Comparison of ENCODE assay signal across 12 cellular contexts in genomic region chr6:7672066-7673062, GRCh38. TPM values are rescaled to one million over a fixed set of nuclear protein-coding genes. Genes with fewer than 3 reads are reported as not detected.
DNase-seq lines count a peak whose midpoint lies in the region; ATAC-seq, FAIRE-seq and TF ChIP-seq lines count a peak whose summit lies in the region.
"Had no signal": no experiment of that assay in that cellular context is flagged by ENCODE, and none has a peak within 500 bp of the region (broad histone marks: within the 10 kb centered on the region; RNA-seq: fewer than 3 reads in every experiment).

No MANE protein-coding gene starts in this region.

- no peaks in the 10 kb centered on the region for H3K27me3 ChIP-seq in GM23248 (replicated peaks; ENCODE audit: insufficient read depth)
- no peaks in the 10 kb centered on the region for H3K27me3 ChIP-seq in astrocyte (ENCODE audit: insufficient read depth, low read length)
- H3K27me3 ChIP-seq in rectal smooth muscle tissue (ENCODE audit: control insufficient read depth, insufficient read depth, low read length) = no peaks in the 10 kb centered on the region
- H3K27me3 ChIP-seq: BLaER1 had no signal

- 1 to 2% methylated on average over 20 of the region's 20 CpGs for WGBS in GM23248 (ENCODE audit: low coverage in 1 of 2, low lambda C conversion rate in 2 of 2, missing lambda C conversion rate in 2 of 2), 2 experiments

- peak overlapping the region; percentile 91 for H3K9ac ChIP-seq in GM23248
- no peak overlapping the region for H3K9ac ChIP-seq in astrocyte (ENCODE audit: low read length)
- no peak overlapping the region for H3K9ac ChIP-seq in rectal smooth muscle tissue (ENCODE audit: low read length)
- H3K9ac ChIP-seq: BLaER1 had no signal

- H3K27ac Mint-ChIP-seq in astrocyte (ENCODE audit: unreplicated experiment) = peak overlapping the region; percentile 41
- H3K27ac Mint-ChIP-seq in glutamatergic neuron (ENCODE audit: unreplicated experiment) = no peak overlapping the region

- H3K27ac ChIP-seq in GM23248 (peak overlapping the region; percentile 96), astrocyte (ENCODE audit: low read depth, low read length) (no peak overlapping the region), rectal smooth muscle tissue (ENCODE audit: low read depth, low read length) (peak overlapping the region; percentile 10)
- H3K27ac ChIP-seq: BLaER1 had no signal

- H3K4me1 Mint-ChIP-seq in astrocyte (ENCODE audit: low read depth, unreplicated experiment) = peaks cover 10% of the 10 kb centered on the region
- H3K4me1 Mint-ChIP-seq in glutamatergic neuron (ENCODE audit: low read depth, unreplicated experiment) = peaks cover 3% of the 10 kb centered on the region

- H4K20me1 ChIP-seq in GM23248 (ENCODE audit: insufficient read depth) = no peaks in the 10 kb centered on the region
- no peaks in the 10 kb centered on the region for H4K20me1 ChIP-seq in astrocyte (ENCODE audit: insufficient read depth, low read length)
- H4K20me1 ChIP-seq: BLaER1 had no signal

- H3K27me3 Mint-ChIP-seq in astrocyte (ENCODE audit: low read depth, unreplicated experiment) (peaks cover 11% of the 10 kb centered on the region), glutamatergic neuron (ENCODE audit: unreplicated experiment) (peaks cover 2% of the 10 kb centered on the region)

- no peaks in the 10 kb centered on the region for H3K9me3 Mint-ChIP-seq in astrocyte (ENCODE audit: unreplicated experiment)
- no peaks in the 10 kb centered on the region for H3K9me3 Mint-ChIP-seq in glutamatergic neuron (ENCODE audit: unreplicated experiment)

- H3K4me1 ChIP-seq in GM23248 (ENCODE audit: insufficient read depth) (peaks cover 32% of the 10 kb centered on the region), astrocyte (ENCODE audit: insufficient read depth, low read length) (peaks cover 11% of the 10 kb centered on the region), rectal smooth muscle tissue (ENCODE audit: control insufficient read depth, insufficient read depth, low read length) (no peaks in the 10 kb centered on the region)

- H3K36me3 ChIP-seq in GM23248 (ENCODE audit: low read depth) (no peaks in the 10 kb centered on the region), astrocyte (ENCODE audit: insufficient read depth, low read length) (no peaks in the 10 kb centered on the region), rectal smooth muscle tissue (ENCODE audit: control insufficient read depth, insufficient read depth, low read length) (no peaks in the 10 kb centered on the region)
- H3K36me3 ChIP-seq: BLaER1 had no signal

- H2AFZ ChIP-seq in GM23248 (peak overlapping the region; percentile 88), astrocyte (ENCODE audit: low read depth, low read length) (peak overlapping the region; percentile 43)

- H3K9me3 ChIP-seq in GM23248 (ENCODE audit: low read depth) (no peaks in the 10 kb centered on the region), astrocyte (ENCODE audit: insufficient read depth, low read depth, low read length) (no peaks in the 10 kb centered on the region)
- H3K9me3 ChIP-seq: BLaER1 had no signal

- in situ Hi-C loops in GM23248 (cut with MboI) = no loop called here

- TF ChIP-seq CTCF in astrocyte (IDR thresholded peaks at IDR 0.05; ENCODE audit: insufficient read depth, low read depth, low read length) (no peak), glutamatergic neuron (IDR thresholded peaks at IDR 0.05; ENCODE audit: partially characterized antibody, unreplicated experiment) (no peak)

- no peak overlapping the region for H3K4me3 Mint-ChIP-seq in astrocyte (ENCODE audit: unreplicated experiment)
- peak overlapping the region; percentile 25 for H3K4me3 Mint-ChIP-seq in glutamatergic neuron (ENCODE audit: unreplicated experiment)

- no peaks in the 10 kb centered on the region for H3K36me3 Mint-ChIP-seq in astrocyte (ENCODE audit: low read depth, unreplicated experiment)
- no peaks in the 10 kb centered on the region for H3K36me3 Mint-ChIP-seq in glutamatergic neuron (ENCODE audit: unreplicated experiment)

- H3K4me3 ChIP-seq in GM23248 (peak overlapping the region; percentile 73), astrocyte (ENCODE audit: insufficient read depth, low read depth, low read length) (no peak overlapping the region), rectal smooth muscle tissue (ENCODE audit: low read length) (peak overlapping the region; percentile 31)
- H3K4me3 ChIP-seq: BLaER1 had no signal

- DNase-seq in GM23248 (peak; percentile 81), astrocyte (ENCODE audit: low read depth) (no peak), glutamatergic neuron (no peak), 8988T (no peak)
- DNase-seq: amniotic stem cell, GF-D8, SIG-M5 had no signal

- peak overlapping the region; percentile 95 for H3K4me2 ChIP-seq in GM23248 (ENCODE audit: unreplicated experiment)
- H3K4me2 ChIP-seq in astrocyte (ENCODE audit: low read length) = peak overlapping the region; percentile 32
- H3K4me2 ChIP-seq: BLaER1 had no signal

- FAIRE-seq in astrocyte (lab: Jason Lieb, UNC) = no peak

- H3K79me2 ChIP-seq in GM23248 (ENCODE audit: insufficient read depth) (no peaks in the 10 kb centered on the region), astrocyte (ENCODE audit: insufficient read depth, low read length) (no peaks in the 10 kb centered on the region)

- H3F3A ChIP-seq in GM23248 (ENCODE audit: insufficient read depth) = peaks cover 36% of the 10 kb centered on the region

- no peaks in the 10 kb centered on the region for H3K9me2 ChIP-seq in GM23248 (ENCODE audit: insufficient read depth)

- ATAC-seq in GM21423 (IDR thresholded peaks at IDR 0.05; ENCODE audit: unreplicated experiment) (no peak), GM18868 (IDR thresholded peaks at IDR 0.05; ENCODE audit: unreplicated experiment) (no peak), GM18511 (IDR thresholded peaks at IDR 0.05; ENCODE audit: unreplicated experiment) (no peak)

RNA-seq across cellular contexts. Expression of gene BMP6, which starts 53.5 kb away (rescaled TPM):
- 4.6 and 10.3 TPM in 2 replicates for total RNA-seq in GM23248 (2014; rRNA removed; shearing (Covaris generic))
- polyA plus RNA-seq in GM23248 (2016; fragmentation: Nextera tagmentation; extraction: Ambion mirVana) = 1.3 and 2.0 TPM in 2 replicates
- total RNA-seq in astrocyte (2.2 and 2.8 TPM in 2 replicates), glutamatergic neuron (ENCODE audit: unreplicated experiment) (0.25 TPM)
